In the genomic region with DNA sequence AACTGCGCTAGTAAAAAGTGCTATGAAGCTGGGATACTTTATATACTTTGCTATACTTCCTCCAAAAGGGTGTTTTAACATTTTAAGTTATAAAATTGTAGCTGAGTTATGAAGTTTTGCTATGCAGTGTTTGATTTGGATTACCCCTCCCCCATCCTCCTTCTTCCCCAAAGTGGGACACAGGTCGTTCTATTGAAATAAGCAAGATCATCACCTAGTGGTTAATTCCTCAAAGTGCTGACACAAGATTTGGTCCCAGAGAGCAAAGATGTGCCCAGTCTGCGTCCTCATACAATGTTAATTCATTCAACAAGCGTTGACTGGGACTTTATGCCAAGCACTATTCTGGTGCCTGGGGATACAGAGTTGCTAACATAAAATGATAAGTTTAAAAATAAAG, we compare ENCODE assay signal across 16 cellular contexts.
A peak's percentile ranks its signal among the peaks of the same experiment; 100 is the strongest.
DNase-seq lines count a peak whose midpoint lies in the region; ATAC-seq and TF ChIP-seq lines count a peak whose summit lies in the region.
"Had no signal": no experiment of that assay in that cellular context is flagged by ENCODE, and none has a peak within 500 bp of the region (broad histone marks: within the 10 kb centered on the region; RNA-seq: fewer than 3 reads in every experiment).

No MANE protein-coding gene starts in this region.

- H3K4me3 ChIP-seq in H7 (ENCODE audit: insufficient read depth, low read depth, low read length) (no peak overlapping the region), vagina (no peak overlapping the region)
- H3K4me3 ChIP-seq: suprapubic skin had no signal

- no peak for TF ChIP-seq POLR2A in vagina (IDR thresholded peaks at IDR 0.05)

- no peaks in the 10 kb centered on the region for H3K4me1 ChIP-seq in vagina
- H3K4me1 ChIP-seq: suprapubic skin had no signal

- no peaks in the 10 kb centered on the region for H3K36me3 ChIP-seq in H7 (replicated peaks; ENCODE audit: control insufficient read depth, insufficient read depth, low read length)
- H3K36me3 ChIP-seq in vagina, result no peaks in the 10 kb centered on the region
- H3K36me3 ChIP-seq: suprapubic skin had no signal

- intact Hi-C loops in vagina (cut with DNase I), result no loop called here

- in situ Hi-C loops in SK-MEL-5 (cut with HindIII; ENCODE audit: low pct_unique_long_range_greater_than_20kb, low sequenced_read_pairs), result no loop called here

- TF ChIP-seq CTCF in vagina (IDR thresholded peaks at IDR 0.05), result no peak

- DNase-seq in AG08396 (ENCODE audit: low spot score), result peak; percentile 13
- DNase-seq in H7, result peak; percentile 65
- DNase-seq in SK-MEL-5 (ENCODE audit: low read depth, low spot score), result peak; percentile 12
- peak; percentile 47 for DNase-seq in iPS-NIHi11 (ENCODE audit: low spot score)
- DNase-seq in vagina (ENCODE audit: extremely low spot score in 2 of 2), result no peak
- DNase-seq in NCI-H2196 treated with DMSO at 0.1 percent for 48 hours (lab: John Stamatoyannopoulos, UW; ENCODE audit: unreplicated experiment), result no peak
- DNase-seq in NOMO-1 treated with DMSO at 0.1 percent for 48 hours (lab: John Stamatoyannopoulos, UW; ENCODE audit: unreplicated experiment), result no peak
- DNase-seq: activated CD4-positive, alpha-beta T cell treated with anti-CD3 and anti-CD28 coated beads, Interleukin-2, amount 50 U/mL, for 4 hours; DMS79 treated with DMSO at 0.1 percent for 48 hours; NCI-H2029 treated with DMSO at 0.1 percent for 48 hours; occipital lobe; SIG-M5; stimulated activated CD4-positive, alpha-beta T cell treated with anti-CD3 and anti-CD28 coated beads, Interleukin-2, amount 100 ng/mL, for 48 hours had no signal

- ATAC-seq in GM18520 (IDR thresholded peaks at IDR 0.05; ENCODE audit: unreplicated experiment), result no peak
- ATAC-seq: activated naive CD4-positive, alpha-beta T cell treated with anti-CD3 and anti-CD28 coated beads, Interleukin-2, amount 50 U/mL, for 72 hours had no signal

- H3K27me3 ChIP-seq in H7 (ENCODE audit: control insufficient read depth, insufficient read depth, low read length) (no peaks in the 10 kb centered on the region; the same call in 1 of the 2 replicates), vagina (no peaks in the 10 kb centered on the region)

- no peaks in the 10 kb centered on the region for H3K9me3 ChIP-seq in vagina
- H3K9me3 ChIP-seq: suprapubic skin had no signal

- no peak overlapping the region for H3K27ac ChIP-seq in vagina
- H3K27ac ChIP-seq: suprapubic skin had no signal

Comparison
In these comparisons a context has a peak if more than half of its experiments do, and no peak if none do; other contexts are left out.
1. DNase-seq: peak in AG08396 (single experiment), H7 (single experiment), SK-MEL-5 (single experiment) and iPS-NIHi11 (single experiment); none in vagina (0 of 2), NCI-H2196 treated with DMSO at 0.1 percent for 48 hours (single experiment) and NOMO-1 treated with DMSO at 0.1 percent for 48 hours (single experiment).